Comparison of ENCODE assay signal across 1 cellular context in genomic region chr1:160863422-160864131, GRCh38.
TF ChIP-seq lines count a peak whose summit lies in the region.

No MANE protein-coding gene starts in this region.

TF ChIP-seq in GM12878, 131 proteins besides CTCF, POLR2A, EP300 and RAD21 (continues in another document):
- TF ChIP-seq POLR2AphosphoS2 (IDR thresholded peaks at IDR 0.05; ENCODE audit: low read depth, low read length) (no peak), IKZF1 (conservative IDR thresholded peaks at IDR 0.05) (peak; percentile 42; the same call in 1 of the 2 replicates), EGR1 (IDR thresholded peaks at IDR 0.05; ENCODE audit: borderline replicate concordance in 1 of 2, low read depth in 2 of 2, low read length in 2 of 2) (no peak), MAX (IDR thresholded peaks at IDR 0.05; ENCODE audit: low read depth, low read length) (no peak), CEBPB (IDR thresholded peaks at IDR 0.05; ENCODE audit: borderline replicate concordance in 1 of 2, low read depth in 2 of 2, low read length in 2 of 2) (no peak), RELB (IDR thresholded peaks at IDR 0.05; ENCODE audit: low read depth) (0 out of 2 replicates have a peak, but pooled peaks have one; percentile 21), CHD1 (IDR thresholded peaks at IDR 0.05; ENCODE audit: low read depth, low read length) (no peak), BHLHE40 (IDR thresholded peaks at IDR 0.05; ENCODE audit: borderline replicate concordance in 1 of 2, low read depth in 2 of 2, low read length in 1 of 2) (no peak), GATAD2B (conservative IDR thresholded peaks at IDR 0.05; ENCODE audit: low read depth) (no peak; the same call in 1 of the 2 replicates), POLR2AphosphoS5 (IDR thresholded peaks at IDR 0.05; ENCODE audit: low read length) (no peak), JUNB (IDR thresholded peaks at IDR 0.05) (no peak), USF2 (IDR thresholded peaks at IDR 0.05; ENCODE audit: borderline replicate concordance, low read depth, low read length) (no peak), YBX1 (IDR thresholded peaks at IDR 0.05) (no peak), IRF3 (IDR thresholded peaks at IDR 0.05) (no peak), RAD51 (IDR thresholded peaks at IDR 0.05) (no peak), ZBTB40 (IDR thresholded peaks at IDR 0.05; ENCODE audit: borderline replicate concordance) (no peak), BCL3 (IDR thresholded peaks at IDR 0.05; ENCODE audit: borderline replicate concordance, insufficient read depth, low read depth, low read length, poor library complexity, severe bottlenecking) (no peak), E2F8 (IDR thresholded peaks at IDR 0.05; ENCODE audit: low read depth, partially characterized antibody) (no peak), IKZF2 (IDR thresholded peaks at IDR 0.05) (peak; percentile 25 to 51; a peak in 2 of 4 replicates), ZBTB11 (CRISPR knock-in tag; IDR thresholded peaks at IDR 0.05) (no peak), MYB (IDR thresholded peaks at IDR 0.05; ENCODE audit: borderline replicate concordance, low read depth, low read length) (no peak), PBX3 (IDR thresholded peaks at IDR 0.05; ENCODE audit: insufficient replicate concordance, low read depth, low read length) (no peak), PRDM15 (CRISPR knock-in tag; IDR thresholded peaks at IDR 0.05) (no peak), ZNF592 (IDR thresholded peaks at IDR 0.05) (no peak)
